In the genomic region with DNA sequence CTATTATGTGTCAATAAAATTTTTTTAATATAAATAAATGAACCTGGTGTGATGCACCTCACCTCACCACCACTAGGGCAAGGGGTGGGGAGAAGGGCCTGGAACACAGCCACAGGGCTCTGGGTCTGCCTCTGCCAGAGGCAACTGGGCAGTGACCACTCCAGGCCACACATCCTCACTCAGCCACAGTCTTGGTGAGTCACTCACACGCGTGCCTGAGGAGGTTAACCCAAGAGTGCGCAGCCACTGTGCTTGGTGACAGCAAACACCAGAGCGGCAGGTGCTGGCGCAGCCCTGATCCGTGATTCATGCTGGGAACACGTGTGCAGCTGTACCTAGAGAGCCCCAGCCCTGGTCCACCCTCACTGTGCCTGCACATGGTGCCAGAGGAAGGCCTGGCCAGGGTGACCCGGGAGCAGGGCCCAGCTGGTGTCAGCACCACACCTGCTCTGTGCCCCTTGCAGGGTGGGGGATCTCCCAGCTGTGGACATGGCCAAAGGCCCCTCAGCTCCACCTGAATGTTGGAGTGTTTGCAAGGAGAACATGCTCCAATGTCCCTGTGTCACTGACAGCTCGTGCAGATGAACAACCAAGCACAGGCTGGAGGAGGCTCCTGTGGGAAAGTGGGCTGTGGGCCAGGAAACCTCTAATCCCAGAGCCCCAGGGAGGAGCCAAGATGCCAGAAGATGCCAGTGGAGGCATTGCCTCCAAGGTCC, we compare ENCODE assay signal across 9 cellular contexts. TPM values are rescaled to one million over a fixed set of nuclear protein-coding genes. Genes with fewer than 3 reads are reported as not detected.
DNase-seq lines count a peak whose midpoint lies in the region; ATAC-seq and TF ChIP-seq lines count a peak whose summit lies in the region.
"Had no signal": no experiment of that assay in that cellular context is flagged by ENCODE, and none has a peak within 500 bp of the region (broad histone marks: within the 10 kb centered on the region; RNA-seq: fewer than 3 reads in every experiment).

No MANE protein-coding gene starts in this region.

- no peak overlapping the region for H2AFZ ChIP-seq in SU-DHL-6 (ENCODE audit: low read depth, low read length, severe bottlenecking)

- no peak overlapping the region for H3K9ac ChIP-seq in SU-DHL-6 (ENCODE audit: low read length)

- no peaks in the 10 kb centered on the region for H3K79me2 ChIP-seq in SU-DHL-6 (ENCODE audit: insufficient read depth, low read length)

- H3F3A ChIP-seq in SU-DHL-6 (ENCODE audit: insufficient read depth) = peaks cover 5% of the 10 kb centered on the region; the same call in 1 of the 2 replicates

- no peak overlapping the region for H3K27ac Mint-ChIP-seq in activated T-helper 17 cell treated with anti-CD3 and anti-CD28 coated beads, Interleukin-2, amount 50 U/mL, for 72 hours
- H3K27ac Mint-ChIP-seq: stimulated activated naive CD8-positive, alpha-beta T cell treated with anti-CD3 and anti-CD28 coated beads, Interleukin-15, Interleukin-2, amounts not matched to agents 100 ng/mL and 50 ng/mL, for 24 hours had no signal

- no peak overlapping the region for H3K4me2 ChIP-seq in SU-DHL-6 (ENCODE audit: low read depth, low read length, poor library complexity, severe bottlenecking)

- H3K4me3 ChIP-seq in AG09309 (ENCODE audit: control insufficient read depth, low read depth, low read length) (no peak overlapping the region), SU-DHL-6 (ENCODE audit: insufficient read depth, low read length, poor library complexity, severe bottlenecking) (no peak overlapping the region)

- H3K4me3 Mint-ChIP-seq in activated T-helper 17 cell treated with anti-CD3 and anti-CD28 coated beads, Interleukin-2, amount 50 U/mL, for 72 hours = no peak overlapping the region
- H3K4me3 Mint-ChIP-seq: stimulated activated naive CD8-positive, alpha-beta T cell treated with anti-CD3 and anti-CD28 coated beads, Interleukin-15, Interleukin-2, amounts not matched to agents 100 ng/mL and 50 ng/mL, for 24 hours had no signal

- no peak overlapping the region for H3K27ac ChIP-seq in SU-DHL-6 (ENCODE audit: low read depth, low read length)

- no peak for ATAC-seq in activated T-helper 17 cell treated with anti-CD3 and anti-CD28 coated beads, Interleukin-2, amount 50 U/mL, for 72 hours (replicated peaks)

- H3K36me3 Mint-ChIP-seq in activated T-helper 17 cell treated with anti-CD3 and anti-CD28 coated beads, Interleukin-2, amount 50 U/mL, for 72 hours (ENCODE audit: low read depth) = no peaks in the 10 kb centered on the region

- H3K9me2 ChIP-seq in SU-DHL-6 (replicated peaks; ENCODE audit: insufficient read depth, low read length) = no peaks in the 10 kb centered on the region

- no peaks in the 10 kb centered on the region for H4K20me1 ChIP-seq in SU-DHL-6 (ENCODE audit: low read depth, low read length)

- TF ChIP-seq CTCF in AG09309 (IDR thresholded peaks at IDR 0.05; ENCODE audit: control insufficient read depth, insufficient read depth, low read depth, low read length, missing control alignments) = peak; percentile 40
- TF ChIP-seq CTCF in GM12873 (IDR thresholded peaks at IDR 0.05; ENCODE audit: insufficient read depth, low read depth, low read length, missing control alignments) = peak; percentile 49
- peak; percentile 16 for TF ChIP-seq CTCF in SU-DHL-6 (IDR thresholded peaks at IDR 0.05; ENCODE audit: insufficient read depth, low read length, poor library complexity, severe bottlenecking)

- no peak for DNase-seq in AG09309 (ENCODE audit: low read depth)
- peak; percentile 86 for DNase-seq in glomerular visceral epithelial cell (ENCODE audit: extremely low spot score)
- DNase-seq in ureter (ENCODE audit: low spot score) = peak; percentile 70
- no peak for DNase-seq in globus pallidus (ENCODE audit: low spot score)
- DNase-seq in COR-L47 (lab: John Stamatoyannopoulos, UW) = no peak

- peaks cover 19% of the 10 kb centered on the region for H3K4me1 Mint-ChIP-seq in activated T-helper 17 cell treated with anti-CD3 and anti-CD28 coated beads, Interleukin-2, amount 50 U/mL, for 72 hours

- H3K9me3 Mint-ChIP-seq in activated T-helper 17 cell treated with anti-CD3 and anti-CD28 coated beads, Interleukin-2, amount 50 U/mL, for 72 hours = no peaks in the 10 kb centered on the region
- H3K9me3 Mint-ChIP-seq: stimulated activated naive CD8-positive, alpha-beta T cell treated with anti-CD3 and anti-CD28 coated beads, Interleukin-15, Interleukin-2, amounts not matched to agents 100 ng/mL and 50 ng/mL, for 24 hours had no signal

- H3K9me3 ChIP-seq in SU-DHL-6 (ENCODE audit: insufficient read depth, low read length) = no peaks in the 10 kb centered on the region

- peaks cover 3% of the 10 kb centered on the region; the same call in 1 of the 2 replicates for H3K36me3 ChIP-seq in SU-DHL-6 (ENCODE audit: low read length)

- H3K27me3 ChIP-seq in SU-DHL-6 (ENCODE audit: low read length) = no peaks in the 10 kb centered on the region

- no peaks in the 10 kb centered on the region for H3K27me3 Mint-ChIP-seq in activated T-helper 17 cell treated with anti-CD3 and anti-CD28 coated beads, Interleukin-2, amount 50 U/mL, for 72 hours
- H3K27me3 Mint-ChIP-seq: stimulated activated naive CD8-positive, alpha-beta T cell treated with anti-CD3 and anti-CD28 coated beads, Interleukin-15, Interleukin-2, amounts not matched to agents 100 ng/mL and 50 ng/mL, for 24 hours had no signal

RNA-seq across cellular contexts. Expression of a gene that starts 2.1 kb away (rescaled TPM):
- total RNA-seq in ureter = 72.0 TPM
- total RNA-seq in activated T-helper 17 cell treated with anti-CD3 and anti-CD28 coated beads, Interleukin-2, amount 50 U/mL, for 72 hours = 10 to 100 TPM; 33.1 to 50.8 TPM

Comparison
In these comparisons a context has a peak if more than half of its experiments do, and no peak if none do; other contexts are left out.
1. DNase-seq: peak in glomerular visceral epithelial cell (single experiment) and ureter (single experiment); none in AG09309 (single experiment), globus pallidus (single experiment) and COR-L47 (single experiment).
2. Peak in every context shown above with its lines, with median percentiles within 50 percentile points of each other: CTCF ChIP-seq.